10 cellular contexts compared by ENCODE assay signal in genomic region chr17:45131294-45131615, GRCh38. TPM values are rescaled to one million over a fixed set of nuclear protein-coding genes. Genes with fewer than 3 reads are reported as not detected.
DNase-seq lines count a peak whose midpoint lies in the region; ATAC-seq, FAIRE-seq and TF ChIP-seq lines count a peak whose summit lies in the region.
"Had no signal": no experiment of that assay in that cellular context is flagged by ENCODE, and none has a peak within 500 bp of the region (broad histone marks: within the 10 kb centered on the region; RNA-seq: fewer than 3 reads in every experiment).

No MANE protein-coding gene starts in this region.

- DNase-seq in Right ventricle myocardium superior (peak; percentile 33), cardiac septum (ENCODE audit: low spot score) (no peak), K562 (ENCODE audit: extremely low read depth in 1 of 4, low spot score in 3 of 4) (no peak), memory B cell (ENCODE audit: low spot score in 2 of 2) (no peak), NCI-H510A (lab: John Stamatoyannopoulos, UW) (no peak), hippocampal formation (lab: John Stamatoyannopoulos, UW) (no peak)
- DNase-seq in stimulated activated naive CD4-positive, alpha-beta T cell (lab: John Stamatoyannopoulos, UW), result no peak
- DNase-seq: DMS153 had no signal

- peak overlapping the region; percentile 66 for H3K4me2 ChIP-seq in K562 (ENCODE audit: insufficient read depth, low read length)

- ATAC-seq in Right ventricle myocardium superior (ENCODE audit: poor library complexity) (no peak), K562 (no peak), memory B cell (ENCODE audit: low read depth) (no peak)

- TF ChIP-seq CTCF in K562 (IDR thresholded peaks at IDR 0.05 in 2 of 3, conservative IDR thresholded peaks at IDR 0.05 in 1 of 3; ENCODE audit: insufficient read depth in 2 of 3, low read depth in 1 of 3, low read length in 3 of 3), result no peak

- TF ChIP-seq EP300 in K562 (IDR thresholded peaks at IDR 0.05; ENCODE audit: low read length), result no peak

- no peaks in the 10 kb centered on the region for H3K36me3 ChIP-seq in K562 (ENCODE audit: control insufficient read depth, insufficient read depth, low read length)
- no peaks in the 10 kb centered on the region for H3K36me3 ChIP-seq in urinary bladder (ENCODE audit: insufficient read depth)
- H3K36me3 ChIP-seq: cardiac muscle cell had no signal

- no peaks in the 10 kb centered on the region for H3K9me3 Mint-ChIP-seq in memory B cell

- POLR2A ChIA-PET in K562 (lab: Yijun Ruan, JAX), result interaction anchor here (5.2 kb wide), 1 partner anchor 18 kb away, joined by 48 read pairs; the partner anchor contains the start of gene HEXIM1

- peaks cover 2% of the 10 kb centered on the region for H3K27me3 Mint-ChIP-seq in memory B cell

- H3K9me3 ChIP-seq in K562 (replicated peaks; ENCODE audit: control insufficient read depth, insufficient read depth, low read depth, low read length), result no peaks in the 10 kb centered on the region; the same call in 1 of the 2 replicates

- H3K4me3 ChIP-seq in K562 (peak overlapping the region; percentile 95; the same call in 1 of the 2 replicates), urinary bladder (ENCODE audit: low read depth, low read length) (peak overlapping the region; percentile 90)

- FAIRE-seq in K562 (lab: Jason Lieb, UNC), result no peak

- no peak overlapping the region for H3K27ac Mint-ChIP-seq in memory B cell

- no peak for TF ChIP-seq RAD21 in K562 (CRISPR knock-in tag; conservative IDR thresholded peaks at IDR 0.05 in 1 of 2, IDR thresholded peaks at IDR 0.05 in 1 of 2)

- CTCF ChIA-PET in K562 (lab: Yijun Ruan, JAX; ENCODE audit: low intra/inter-chr PET ratio), result interaction anchor here (1.1 to 6.2 kb wide), 5 partner anchors 11 to 352 kb away, joined by 3 to 165 read pairs (median 5); no protein-coding TSS in a partner anchor

- H3K4me1 Mint-ChIP-seq in memory B cell, result peaks cover 4% of the 10 kb centered on the region

- H3K9me1 ChIP-seq in K562 (ENCODE audit: control insufficient read depth, insufficient read depth, low read length), result no peaks in the 10 kb centered on the region

- peak overlapping the region; percentile 75 for H3K4me3 Mint-ChIP-seq in memory B cell

- intact Hi-C loops in Right ventricle myocardium superior (cut with DNase I) (loop anchor here (5.0 kb wide), 2 partner anchors 34 to 209 kb away; no protein-coding TSS in a partner anchor), cardiac septum (cut with DNase I) (loop anchor here (5.0 kb wide), 2 partner anchors 34 to 354 kb away; no protein-coding TSS in a partner anchor), K562 (cut with micrococcal nuclease) (loop anchor here (5.0 kb wide), 1 partner anchor 354 kb away; no protein-coding TSS in a partner anchor)

- H4K20me1 ChIP-seq in K562 (replicated peaks; ENCODE audit: control insufficient read depth, insufficient read depth, low read length), result peaks cover 6% of the 10 kb centered on the region; the same call in 1 of the 2 replicates

- in situ Hi-C loops in K562 (cut with MboI), result no loop called here

- H3K27ac ChIP-seq in K562 (ENCODE audit: extremely low read depth, low read depth, low read length) (no peak overlapping the region), urinary bladder (ENCODE audit: low read depth) (peak overlapping the region; percentile 65)

- H3K27me3 ChIP-seq in K562 (ENCODE audit: control insufficient read depth in 2 of 2, insufficient read depth in 2 of 2, low read length in 2 of 2), result no peaks in the 10 kb centered on the region
- H3K27me3 ChIP-seq: cardiac muscle cell had no signal

- H3K4me1 ChIP-seq in K562 (replicated peaks in 1 of 2; ENCODE audit: control insufficient read depth in 2 of 2, insufficient read depth in 2 of 2, low read length in 2 of 2), result peaks cover 28 to 59% of the 10 kb centered on the region in 2 experiments
- H3K4me1 ChIP-seq in urinary bladder (ENCODE audit: insufficient read depth), result no peaks in the 10 kb centered on the region

- no peak overlapping the region for H2AFZ ChIP-seq in K562 (ENCODE audit: low read depth, low read length)

- H3K36me3 Mint-ChIP-seq in memory B cell, result no peaks in the 10 kb centered on the region

- H3K9ac ChIP-seq in K562 (ENCODE audit: insufficient read depth in 1 of 2, low read depth in 2 of 2, low read length in 2 of 2), result no peak overlapping the region; a peak in 1 of 4 replicates

- BruUV-seq in K562 (replicated peaks; lab: Mats Ljungman, UMichigan), result no TSS peak

- TF ChIP-seq POLR2A in K562 (conservative IDR thresholded peaks at IDR 0.05), result no peak

- peaks cover 5% of the 10 kb centered on the region; the same call in 1 of the 3 replicates for H3K79me2 ChIP-seq in K562 (ENCODE audit: control insufficient read depth, insufficient read depth, low read length)

- WGBS in K562 (ENCODE audit: insufficient coverage, low coverage, missing lambda C conversion rate), result 59% methylated on average over 9 of the region's 9 CpGs
- 77% methylated on average over 9 of the region's 9 CpGs for WGBS in urinary bladder

RNA-seq across cellular contexts. Expression of gene PLCD3, which starts 1.1 kb away (rescaled TPM):
- total RNA-seq in Right ventricle myocardium superior (201 TPM), cardiac septum (87.6 TPM), K562 (2014; rRNA removed) (7.5 and 8.8 TPM in 2 replicates), K562 (2014; rRNA removed; fragmentation: Illumina TruSeq; extraction: Trizol) (2.4 and 2.5 TPM in 2 replicates), K562 (2015; rRNA removed; fragmentation: Illumina TruSeq; extraction: Trizol) (4.0 and 4.6 TPM in 2 replicates), K562 (2021) (22.6 and 22.9 TPM in 2 replicates), urinary bladder (18.1 TPM)
- 4.5 and 16.3 TPM in 2 replicates for total RNA-seq in K562 (2011; cell fraction: chromatin; rRNA removed; ENCODE audit: low replicate concordance)
- total RNA-seq in K562 (2011; cell fraction: nucleolus; rRNA removed), result 10.4 and 13.0 TPM in 2 replicates
- 4.2 and 4.8 TPM in 2 replicates for total RNA-seq in K562 (2011; cell fraction: nucleoplasm; rRNA removed)
- polyA plus RNA-seq in K562 (2011; rRNA removed) (8.1 and 16.5 TPM in 2 replicates), K562 (2014; fragmentation: Illumina TruSeq; extraction: Trizol) (10.5 and 14.7 TPM in 2 replicates), K562 (2014; fragmentation: Nextera tagmentation; extraction: Ambion mirVana) (under 1 TPM; 0.20 to 0.27 TPM), K562 (2014; rRNA removed) (8.2 and 15.7 TPM in 2 replicates), urinary bladder (84.1 TPM)
- 15.2 and 44.8 TPM in 2 replicates for polyA plus RNA-seq in K562 (2011; cell fraction: cytosol; rRNA removed)
- 10.0 and 23.0 TPM in 2 replicates for polyA plus RNA-seq in K562 (2011; cell fraction: nucleus; rRNA removed)
- 13.0 and 13.6 TPM in 2 replicates for polyA plus RNA-seq in K562 (2012)
- 1.6 and 13.2 TPM in 2 replicates for polyA minus RNA-seq in K562 (2011; rRNA and poly(A)+ RNA removed)
- 17.4 and 18.3 TPM in 2 replicates for polyA minus RNA-seq in K562 (2011; cell fraction: cytosol; rRNA and poly(A)+ RNA removed)
- polyA minus RNA-seq in K562 (2011; cell fraction: nucleus; rRNA and poly(A)+ RNA removed), result 3.4 and 8.9 TPM in 2 replicates

RNA-seq across cellular contexts. Expression of gene ACBD4, which starts 4.2 kb away (rescaled TPM):
- total RNA-seq in Right ventricle myocardium superior (8.0 TPM), cardiac septum (6.4 TPM), K562 (2014; rRNA removed) (5.5 and 6.3 TPM in 2 replicates), K562 (2014; rRNA removed; fragmentation: Illumina TruSeq; extraction: Trizol) (1.6 and 2.1 TPM in 2 replicates), K562 (2015; rRNA removed; fragmentation: Illumina TruSeq; extraction: Trizol) (2.0 and 2.1 TPM in 2 replicates), K562 (2021) (4.7 and 5.7 TPM in 2 replicates), urinary bladder (4.5 TPM)
- total RNA-seq in K562 (2011; cell fraction: chromatin; rRNA removed; ENCODE audit: low replicate concordance), result 14.7 and 39.0 TPM in 2 replicates
- 32.7 and 33.0 TPM in 2 replicates for total RNA-seq in K562 (2011; cell fraction: nucleolus; rRNA removed)
- 14.5 and 17.5 TPM in 2 replicates for total RNA-seq in K562 (2011; cell fraction: nucleoplasm; rRNA removed)
- polyA plus RNA-seq in K562 (2011; rRNA removed) (6.9 and 9.1 TPM in 2 replicates), K562 (2014; fragmentation: Illumina TruSeq; extraction: Trizol) (4.6 and 5.4 TPM in 2 replicates), K562 (2014; fragmentation: Nextera tagmentation; extraction: Ambion mirVana) (under 1 TPM; 0.14 to 0.15 TPM), K562 (2014; rRNA removed) (5.6 and 7.0 TPM in 2 replicates), urinary bladder (18.2 TPM)
- polyA plus RNA-seq in K562 (2011; cell fraction: cytosol; rRNA removed), result 4.9 and 7.5 TPM in 2 replicates
- 24.3 and 48.8 TPM in 2 replicates for polyA plus RNA-seq in K562 (2011; cell fraction: nucleus; rRNA removed)
- polyA plus RNA-seq in K562 (2012), result 6.1 and 12.0 TPM in 2 replicates
- 1.8 and 2.6 TPM in 2 replicates for polyA minus RNA-seq in K562 (2011; rRNA and poly(A)+ RNA removed)
- polyA minus RNA-seq in K562 (2011; cell fraction: cytosol; rRNA and poly(A)+ RNA removed), result 3.7 and 4.4 TPM in 2 replicates
- 17.5 and 22.5 TPM in 2 replicates for polyA minus RNA-seq in K562 (2011; cell fraction: nucleus; rRNA and poly(A)+ RNA removed)

RNA-seq across cellular contexts. Expression of gene HEXIM1, which starts 17.0 kb away (rescaled TPM):
- total RNA-seq in Right ventricle myocardium superior, result 31.2 TPM
- 19.8 TPM for total RNA-seq in cardiac septum
- total RNA-seq in K562 (2011; cell fraction: chromatin; rRNA removed; ENCODE audit: low replicate concordance), result 13.2 and 13.4 TPM in 2 replicates
- total RNA-seq in K562 (2011; cell fraction: nucleolus; rRNA removed), result 10.9 and 13.0 TPM in 2 replicates
- 15.3 and 17.7 TPM in 2 replicates for total RNA-seq in K562 (2011; cell fraction: nucleoplasm; rRNA removed)
- 18.5 and 18.8 TPM in 2 replicates for total RNA-seq in K562 (2014; rRNA removed)
- total RNA-seq in K562 (2014; rRNA removed; fragmentation: Illumina TruSeq; extraction: Trizol), result 4.0 and 4.2 TPM in 2 replicates
- 6.6 and 7.3 TPM in 2 replicates for total RNA-seq in K562 (2015; rRNA removed; fragmentation: Illumina TruSeq; extraction: Trizol)
- total RNA-seq in K562 (2021), result 21.4 and 28.3 TPM in 2 replicates
- polyA plus RNA-seq in K562 (2011; rRNA removed), result 7.9 and 9.1 TPM in 2 replicates
- polyA plus RNA-seq in K562 (2011; cell fraction: cytosol; rRNA removed), result 8.8 and 11.7 TPM in 2 replicates
- 7.8 and 10.5 TPM in 2 replicates for polyA plus RNA-seq in K562 (2011; cell fraction: nucleus; rRNA removed)
- 18.0 and 23.2 TPM in 2 replicates for polyA plus RNA-seq in K562 (2012)
- 20.9 and 27.2 TPM in 2 replicates for polyA plus RNA-seq in K562 (2014; fragmentation: Illumina TruSeq; extraction: Trizol)
- polyA plus RNA-seq in K562 (2014; fragmentation: Nextera tagmentation; extraction: Ambion mirVana), result 1 to 10 TPM; 1.4 to 1.6 TPM
- polyA plus RNA-seq in K562 (2014; rRNA removed), result 24.4 and 26.2 TPM in 2 replicates
- 3.2 and 4.6 TPM in 2 replicates for polyA minus RNA-seq in K562 (2011; rRNA and poly(A)+ RNA removed)
- 5.6 and 6.3 TPM in 2 replicates for polyA minus RNA-seq in K562 (2011; cell fraction: cytosol; rRNA and poly(A)+ RNA removed)
- polyA minus RNA-seq in K562 (2011; cell fraction: nucleus; rRNA and poly(A)+ RNA removed), result 3.8 and 7.1 TPM in 2 replicates
- 19.2 TPM for total RNA-seq in urinary bladder
- polyA plus RNA-seq in urinary bladder, result 22.0 TPM

RNA-seq across cellular contexts. Expression of gene HEXIM2, which starts 30.4 kb away (rescaled TPM):
- total RNA-seq in Right ventricle myocardium superior (8.0 TPM), cardiac septum (3.3 TPM), K562 (2014; rRNA removed) (2.7 and 3.4 TPM in 2 replicates), K562 (2014; rRNA removed; fragmentation: Illumina TruSeq; extraction: Trizol) (0.29 and 0.69 TPM in 2 replicates), K562 (2015; rRNA removed; fragmentation: Illumina TruSeq; extraction: Trizol) (1.4 and 1.8 TPM in 2 replicates), K562 (2021) (2.0 and 2.1 TPM in 2 replicates), urinary bladder (2.0 TPM)
- total RNA-seq in K562 (2011; cell fraction: chromatin; rRNA removed; ENCODE audit: low replicate concordance), result 1.4 TPM in 1 of 2 replicates, not detected in the other
- 0.83 and 1.2 TPM in 2 replicates for total RNA-seq in K562 (2011; cell fraction: nucleolus; rRNA removed)
- 0.69 and 1.2 TPM in 2 replicates for total RNA-seq in K562 (2011; cell fraction: nucleoplasm; rRNA removed)
- polyA plus RNA-seq in K562 (2011; rRNA removed) (1.1 and 1.6 TPM in 2 replicates), K562 (2014; fragmentation: Illumina TruSeq; extraction: Trizol) (1.1 and 1.9 TPM in 2 replicates), K562 (2014; fragmentation: Nextera tagmentation; extraction: Ambion mirVana) (not detected), K562 (2014; rRNA removed) (0.86 and 1.8 TPM in 2 replicates), urinary bladder (7.9 TPM)
- polyA plus RNA-seq in K562 (2011; cell fraction: cytosol; rRNA removed), result 1.7 and 2.5 TPM in 2 replicates
- 0.98 and 1.1 TPM in 2 replicates for polyA plus RNA-seq in K562 (2011; cell fraction: nucleus; rRNA removed)
- polyA plus RNA-seq in K562 (2012), result 2.3 and 2.8 TPM in 2 replicates
- polyA minus RNA-seq in K562 (2011; rRNA and poly(A)+ RNA removed), result 0.46 and 0.72 TPM in 2 replicates
- not detected in 2 replicates for polyA minus RNA-seq in K562 (2011; cell fraction: cytosol; rRNA and poly(A)+ RNA removed)
- polyA minus RNA-seq in K562 (2011; cell fraction: nucleus; rRNA and poly(A)+ RNA removed), result 0.54 and 1.3 TPM in 2 replicates
